In genomic region chr20:8642247-8642646, GRCh38 we compare ENCODE assay signal across 33 cellular contexts.
"Had no signal": no experiment of that assay in that cellular context is flagged by ENCODE, and none has a peak within 500 bp of the region (broad histone marks: within the 10 kb centered on the region; RNA-seq: fewer than 3 reads in every experiment).

No MANE protein-coding gene starts in this region.

- H3K27ac ChIP-seq: colonic mucosa, esophagus squamous epithelium, lower lobe of right lung, neural progenitor cell, parathyroid adenoma, right atrium auricular region, suprapubic skin, transverse colon, upper lobe of right lung, vagina had no signal

- H3K27ac Mint-ChIP-seq: dendritic cell treated with granulocyte-macrophage colony-stimulating factor and Interleukin-4, amounts not matched to agents 40 ng/mL and 50 ng/mL, for 4 days; endodermal cell; memory B cell; mesothelial cell of epicardium; naive B cell; natural killer cell treated with Interleukin-12 subunit alpha and Interleukin-12 subunit beta and Interleukin-15 and Interleukin-18, amount 100 ng/mL, for 72 hours; neural progenitor cell; progenitor cell of endocrine pancreas; stimulated activated naive CD8-positive, alpha-beta T cell treated with anti-CD3 and anti-CD28 coated beads, Interleukin-15, amount 100 ng/mL, for 72 hours had no signal

- H3K4me3 Mint-ChIP-seq: dendritic cell treated with granulocyte-macrophage colony-stimulating factor and Interleukin-4, amounts not matched to agents 40 ng/mL and 50 ng/mL, for 4 days; endodermal cell; immature natural killer cell; memory B cell; mesothelial cell of epicardium; naive B cell; natural killer cell treated with Interleukin-12 subunit alpha and Interleukin-12 subunit beta and Interleukin-15 and Interleukin-18, amount 100 ng/mL, for 72 hours; neural progenitor cell; stimulated activated naive CD8-positive, alpha-beta T cell treated with anti-CD3 and anti-CD28 coated beads, Interleukin-15, amount 100 ng/mL, for 72 hours had no signal

- H3K27me3 ChIP-seq: colonic mucosa, esophagus squamous epithelium, neural progenitor cell, right atrium auricular region, suprapubic skin, transverse colon, upper lobe of right lung, vagina had no signal

- H3K4me1 Mint-ChIP-seq: memory B cell; stimulated activated naive CD8-positive, alpha-beta T cell treated with anti-CD3 and anti-CD28 coated beads, Interleukin-15, amount 100 ng/mL, for 72 hours had no signal

- H3K4me1 ChIP-seq: colonic mucosa, lower lobe of right lung, upper lobe of right lung had no signal

- H3K9me3 ChIP-seq: colonic mucosa, esophagus squamous epithelium, lower lobe of right lung, mucosa of descending colon, right atrium auricular region, suprapubic skin, transverse colon, upper lobe of right lung, vagina had no signal

- H3K27me3 Mint-ChIP-seq: dendritic cell treated with granulocyte-macrophage colony-stimulating factor and Interleukin-4, amounts not matched to agents 40 ng/mL and 50 ng/mL, for 4 days; naive B cell; natural killer cell treated with Interleukin-12 subunit alpha and Interleukin-12 subunit beta and Interleukin-15 and Interleukin-18, amount 100 ng/mL, for 72 hours; progenitor cell of endocrine pancreas; stimulated activated naive CD8-positive, alpha-beta T cell treated with anti-CD3 and anti-CD28 coated beads, Interleukin-15, amount 100 ng/mL, for 72 hours had no signal

- DNase-seq: colonic mucosa; effector CD8-positive, alpha-beta T cell; endodermal cell; esophagus squamous epithelium; foreskin melanocyte; glutamatergic neuron; hypothalamus; immature natural killer cell; islet precursor cell; kidney glomerular epithelial cell; left ventricle myocardium superior; lower lobe of right lung; mucosa of descending colon; naive B cell; stimulated activated CD4-positive, alpha-beta T cell treated with anti-CD3 and anti-CD28 coated beads, Interleukin-12 subunit alpha, Interleukin-12 subunit beta, amount 100 ng/mL, for 4 hours; stimulated activated CD4-positive, alpha-beta T cell treated with anti-CD3 and anti-CD28 coated beads, Interleukin-1b, Interleukin-23, amount 100 ng/mL, for 48 hours; stimulated activated CD4-positive, alpha-beta T cell treated with anti-CD3 and anti-CD28 coated beads, Interleukin-4, amount 100 ng/mL, for 1 hour; stimulated activated CD8-positive, alpha-beta memory T cell treated with anti-CD3 and anti-CD28 coated beads, Interleukin-4, amount 100 ng/mL, for 48 hours; stimulated activated naive CD4-positive, alpha-beta T cell; stimulated activated naive CD8-positive, alpha-beta T cell treated with anti-CD3 and anti-CD28 coated beads, Interleukin-15, amount 100 ng/mL, for 72 hours; transverse colon; upper lobe of right lung had no signal

- H3K36me3 ChIP-seq: colonic mucosa, esophagus squamous epithelium, lower lobe of right lung, neural progenitor cell, right atrium auricular region, suprapubic skin, transverse colon, upper lobe of right lung, vagina had no signal

- H3K4me3 ChIP-seq: colonic mucosa, esophagus squamous epithelium, lower lobe of right lung, mucosa of descending colon, neural progenitor cell, right atrium auricular region, smooth muscle cell, suprapubic skin, transverse colon, upper lobe of right lung, vagina had no signal

- H3K36me3 Mint-ChIP-seq: memory B cell, naive B cell had no signal

- H3K9me3 Mint-ChIP-seq: immature natural killer cell; mesothelial cell of epicardium; natural killer cell treated with Interleukin-12 subunit alpha and Interleukin-12 subunit beta and Interleukin-15 and Interleukin-18, amount 100 ng/mL, for 72 hours; stimulated activated naive CD8-positive, alpha-beta T cell treated with anti-CD3 and anti-CD28 coated beads, Interleukin-15, amount 100 ng/mL, for 72 hours had no signal
